In genomic region chr2:234955091-234955511, GRCh38 we compare ENCODE assay signal across 13 cellular contexts. TPM values are rescaled to one million over a fixed set of nuclear protein-coding genes. Genes with fewer than 3 reads are reported as not detected.
DNase-seq lines count a peak whose midpoint lies in the region; ATAC-seq and TF ChIP-seq lines count a peak whose summit lies in the region.
"Had no signal": no experiment of that assay in that cellular context is flagged by ENCODE, and none has a peak within 500 bp of the region (broad histone marks: within the 10 kb centered on the region; RNA-seq: fewer than 3 reads in every experiment).

No MANE protein-coding gene starts in this region.

- intact Hi-C loops in activated T-helper 1 cell treated with anti-CD3 and anti-CD28 coated beads, Interleukin-12 subunit alpha, Interleukin-12 subunit beta, Interleukin-2, Interleukin-4 antibody, amounts not matched to agents 30 ng/mL and 10 ng/mL and 1 ng/mL, durations not matched to agents 14 hours and 24 hours and 36 hours (cut with micrococcal nuclease), result no loop called here

- peaks cover 38% of the 10 kb centered on the region for H3K4me1 ChIP-seq in adipocyte (ENCODE audit: control insufficient read depth, insufficient read depth, low read length)
- H3K4me1 ChIP-seq in hepatocyte (ENCODE audit: insufficient read depth), result peaks cover 43% of the 10 kb centered on the region
- peaks cover 0 to 45% (median 2%) of the 10 kb centered on the region in 4 donors for H3K4me1 ChIP-seq in Peyer's patch
- H3K4me1 ChIP-seq: parathyroid adenoma had no signal

- no peaks in the 10 kb centered on the region for H3K9me2 ChIP-seq in hepatocyte (replicated peaks; ENCODE audit: insufficient read depth)

- H3K4me2 ChIP-seq in hepatocyte, result peak overlapping the region; percentile 77
- H3K4me2 ChIP-seq: KMS-11 had no signal

- H3K27ac ChIP-seq in hepatocyte (peak overlapping the region; percentile 32), Peyer's patch (peak overlapping the region in 2 of 4 donors; percentile 23 to 81)
- H3K27ac ChIP-seq: KMS-11 had no signal

- TF ChIP-seq CTCF in hepatocyte (IDR thresholded peaks at IDR 0.05; ENCODE audit: poor library complexity) (no peak), Peyer's patch (IDR thresholded peaks at IDR 0.05) (no peak)

- no peak overlapping the region for H3K27ac Mint-ChIP-seq in activated T-helper 1 cell treated with anti-CD3 and anti-CD28 coated beads, Interleukin-12 subunit alpha, Interleukin-12 subunit beta, Interleukin-2, Interleukin-4 antibody, amounts not matched to agents 30 ng/mL and 10 ng/mL and 1 ng/mL, durations not matched to agents 14 hours and 24 hours and 36 hours
- H3K27ac Mint-ChIP-seq: CD14-positive monocyte had no signal

- H3K9me3 ChIP-seq in adipocyte (ENCODE audit: control insufficient read depth, low read length), result no peaks in the 10 kb centered on the region
- no peaks in the 10 kb centered on the region for H3K9me3 ChIP-seq in hepatocyte (ENCODE audit: low read depth)
- H3K9me3 ChIP-seq in Peyer's patch, result no peaks in the 10 kb centered on the region

- no peaks in the 10 kb centered on the region for H3K36me3 Mint-ChIP-seq in activated T-helper 1 cell treated with anti-CD3 and anti-CD28 coated beads, Interleukin-12 subunit alpha, Interleukin-12 subunit beta, Interleukin-2, Interleukin-4 antibody, amounts not matched to agents 30 ng/mL and 10 ng/mL and 1 ng/mL, durations not matched to agents 14 hours and 24 hours and 36 hours (ENCODE audit: low read depth)

- no peak for TF ChIP-seq POLR2A in Peyer's patch (IDR thresholded peaks at IDR 0.05)

- H3K4me3 Mint-ChIP-seq in activated T-helper 1 cell treated with anti-CD3 and anti-CD28 coated beads, Interleukin-12 subunit alpha, Interleukin-12 subunit beta, Interleukin-2, Interleukin-4 antibody, amounts not matched to agents 30 ng/mL and 10 ng/mL and 1 ng/mL, durations not matched to agents 14 hours and 24 hours and 36 hours, result no peak overlapping the region

- H3K4me3 ChIP-seq in adipocyte (ENCODE audit: low read length) (peak overlapping the region; percentile 93), hepatocyte (no peak overlapping the region), Peyer's patch (no peak overlapping the region)

- no peak overlapping the region for H2AFZ ChIP-seq in hepatocyte
- H2AFZ ChIP-seq: parathyroid adenoma had no signal

- H3K9ac ChIP-seq in adipocyte (ENCODE audit: low read length), result peak overlapping the region; percentile 97
- H3K9ac ChIP-seq: KMS-11, parathyroid adenoma had no signal

- peaks cover 79% of the 10 kb centered on the region for H3K79me2 ChIP-seq in hepatocyte
- H3K79me2 ChIP-seq: parathyroid adenoma had no signal

- peaks cover 6% of the 10 kb centered on the region for H3K36me3 ChIP-seq in adipocyte (ENCODE audit: control insufficient read depth, insufficient read depth, low read length, severe bottlenecking)
- H3K36me3 ChIP-seq in hepatocyte (replicated peaks; ENCODE audit: insufficient read depth, low read depth), result no peaks in the 10 kb centered on the region
- H3K36me3 ChIP-seq in Peyer's patch, result no peaks in the 10 kb centered on the region

- H3K4me1 Mint-ChIP-seq in activated T-helper 1 cell treated with anti-CD3 and anti-CD28 coated beads, Interleukin-12 subunit alpha, Interleukin-12 subunit beta, Interleukin-2, Interleukin-4 antibody, amounts not matched to agents 30 ng/mL and 10 ng/mL and 1 ng/mL, durations not matched to agents 14 hours and 24 hours and 36 hours (ENCODE audit: low read depth), result no peaks in the 10 kb centered on the region

- no peaks in the 10 kb centered on the region for H3K9me3 Mint-ChIP-seq in activated T-helper 1 cell treated with anti-CD3 and anti-CD28 coated beads, Interleukin-12 subunit alpha, Interleukin-12 subunit beta, Interleukin-2, Interleukin-4 antibody, amounts not matched to agents 30 ng/mL and 10 ng/mL and 1 ng/mL, durations not matched to agents 14 hours and 24 hours and 36 hours

- peak; percentile 50 for DNase-seq in ELF-1 (ENCODE audit: low read depth, low spot score)
- DNase-seq in adipocyte (ENCODE audit: low read depth), result no peak
- DNase-seq in hepatocyte (ENCODE audit: low spot score), result no peak
- DNase-seq in pons (ENCODE audit: low spot score), result peak; percentile 60
- no peak for DNase-seq in activated CD8-positive, alpha-beta memory T cell treated with anti-CD3 and anti-CD28 coated beads for 24 hours
- DNase-seq in Peyer's patch, result no peak
- DNase-seq in activated T-helper 1 cell treated with anti-CD3 and anti-CD28 coated beads, Interleukin-12 subunit alpha, Interleukin-12 subunit beta, Interleukin-2, Interleukin-4 antibody, amounts not matched to agents 30 ng/mL and 10 ng/mL and 1 ng/mL, durations not matched to agents 14 hours and 24 hours and 36 hours (ENCODE audit: low spot score), result no peak
- DNase-seq: NCI-H2227 treated with DMSO at 0.1 percent for 48 hours, SW 1271 had no signal

- peaks cover 11% of the 10 kb centered on the region for H4K20me1 ChIP-seq in hepatocyte (ENCODE audit: insufficient read depth, poor library complexity, severe bottlenecking)

- 67% methylated on average over 13 of the region's 13 CpGs for WGBS in hepatocyte (ENCODE audit: low lambda C conversion rate, missing lambda C conversion rate)

- ATAC-seq in HG03342 (IDR thresholded peaks at IDR 0.05; ENCODE audit: unreplicated experiment), result no peak

- H3K27me3 ChIP-seq in adipocyte (replicated peaks; ENCODE audit: control insufficient read depth, insufficient read depth, low read length) (no peaks in the 10 kb centered on the region), hepatocyte (no peaks in the 10 kb centered on the region), Peyer's patch (no peaks in the 10 kb centered on the region)

- H3K27me3 Mint-ChIP-seq in activated T-helper 1 cell treated with anti-CD3 and anti-CD28 coated beads, Interleukin-12 subunit alpha, Interleukin-12 subunit beta, Interleukin-2, Interleukin-4 antibody, amounts not matched to agents 30 ng/mL and 10 ng/mL and 1 ng/mL, durations not matched to agents 14 hours and 24 hours and 36 hours (ENCODE audit: insufficient read depth), result peaks cover 45% of the 10 kb centered on the region

RNA-seq across cellular contexts. Expression of gene SH3BP4, which starts 3.3 kb away (rescaled TPM):
- total RNA-seq in hepatocyte (32.0 and 35.9 TPM in 2 replicates), Peyer's patch (10 to 100 TPM; 16.5 to 32.8 (median 26.4) TPM)
- 20.3 and 23.3 TPM in 2 replicates for polyA plus RNA-seq in hepatocyte
- total RNA-seq in activated T-helper 1 cell treated with anti-CD3 and anti-CD28 coated beads, Interleukin-12 subunit alpha, Interleukin-12 subunit beta, Interleukin-2, Interleukin-4 antibody, amounts not matched to agents 30 ng/mL and 10 ng/mL and 1 ng/mL, durations not matched to agents 14 hours and 24 hours and 36 hours, result 0.05 and 0.26 TPM in 2 replicates

Comparison
In these comparisons a context has a peak if more than half of its experiments do, and no peak if none do; other contexts are left out.
1. DNase-seq: peak in ELF-1 (single experiment) and pons (single experiment); none in adipocyte (single experiment), hepatocyte (single experiment), activated CD8-positive, alpha-beta memory T cell treated with anti-CD3 and anti-CD28 coated beads for 24 hours (single experiment), Peyer's patch (0 of 3) and activated T-helper 1 cell treated with anti-CD3 and anti-CD28 coated beads, Interleukin-12 subunit alpha, Interleukin-12 subunit beta, Interleukin-2, Interleukin-4 antibody, amounts not matched to agents 30 ng/mL and 10 ng/mL and 1 ng/mL, durations not matched to agents 14 hours and 24 hours and 36 hours (single experiment).
2. RNA of gene SH3BP4, which starts 3.3 kb away (total RNA-seq): 32.0 to 35.9 TPM in hepatocyte and 16.5 to 32.8 TPM in Peyer's patch; 0.05 to 0.26 TPM in activated T-helper 1 cell treated with anti-CD3 and anti-CD28 coated beads, Interleukin-12 subunit alpha, Interleukin-12 subunit beta, Interleukin-2, Interleukin-4 antibody, amounts not matched to agents 30 ng/mL and 10 ng/mL and 1 ng/mL, durations not matched to agents 14 hours and 24 hours and 36 hours; every median in the first group is over 10 times any median in the second.